Comparison of ENCODE assay signal across 2 cellular contexts in genomic region chr1:101377436-101377835, GRCh38.
A peak's percentile ranks its signal among the peaks of the same experiment; 100 is the strongest.
TF ChIP-seq lines count a peak whose summit lies in the region.

No MANE protein-coding gene starts in this region.

TF ChIP-seq in GM12891, 5 proteins besides CTCF, POLR2A, EP300 and RAD21 (continued from another document):
- TF ChIP-seq SPI1 (IDR thresholded peaks at IDR 0.05; ENCODE audit: low read depth, low read length) = 0 out of 2 replicates have a peak, but pooled peaks have one; percentile 23

TF ChIP-seq in GM12878, 131 proteins besides CTCF, POLR2A, EP300 and RAD21 (continued from another document):
- TF ChIP-seq PBX3 (IDR thresholded peaks at IDR 0.05; ENCODE audit: insufficient replicate concordance, low read depth, low read length) (no peak), SPI1 (IDR thresholded peaks at IDR 0.05; ENCODE audit: borderline replicate concordance, insufficient read depth, low read depth, low read length) (0 out of 2 replicates have a peak, but pooled peaks have one; percentile 2)
